In the genomic region with DNA sequence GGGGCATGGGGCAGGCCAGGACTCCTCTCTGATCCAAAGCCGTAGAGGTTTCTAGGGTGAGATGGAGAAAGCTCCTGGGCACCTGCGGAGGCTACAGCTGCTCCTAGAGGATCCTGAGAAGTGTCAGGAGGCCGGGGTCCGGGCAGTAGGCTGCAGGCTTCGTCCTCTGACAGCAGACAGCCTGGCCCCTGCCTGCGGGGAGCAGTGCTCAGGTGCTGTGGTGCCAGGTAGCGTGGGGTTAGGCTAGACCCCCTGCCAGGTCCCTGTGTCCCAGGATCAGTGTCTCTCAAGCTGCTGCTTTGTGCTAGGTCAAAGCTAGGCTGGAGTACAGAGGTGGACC, we compare ENCODE assay signal across 8 cellular contexts. TPM values are rescaled to one million over a fixed set of nuclear protein-coding genes. Genes with fewer than 3 reads are reported as not detected.
DNase-seq lines count a peak whose midpoint lies in the region; ATAC-seq and TF ChIP-seq lines count a peak whose summit lies in the region.

No MANE protein-coding gene starts in this region.

- H3K27me3 ChIP-seq in RWPE2 (ENCODE audit: insufficient read depth, poor library complexity, severe bottlenecking), result no peaks in the 10 kb centered on the region
- no peaks in the 10 kb centered on the region for H3K27me3 ChIP-seq in sigmoid colon

- TF ChIP-seq CTCF in GM12875 (IDR thresholded peaks at IDR 0.05; ENCODE audit: borderline replicate concordance, insufficient read depth, low read depth, low read length) (no peak), RWPE2 (IDR thresholded peaks at IDR 0.05; ENCODE audit: poor library complexity, severe bottlenecking) (no peak), epithelial cell of proximal tubule (conservative IDR thresholded peaks at IDR 0.05; ENCODE audit: low read depth, low read length) (no peak), sigmoid colon (IDR thresholded peaks at IDR 0.05) (no peak)

- TF ChIP-seq POLR2A in sigmoid colon (IDR thresholded peaks at IDR 0.05), result no peak

- TF ChIP-seq EP300 in sigmoid colon (IDR thresholded peaks at IDR 0.05), result no peak

- H3K9me3 ChIP-seq in RWPE2 (ENCODE audit: severe bottlenecking), result no peaks in the 10 kb centered on the region
- H3K9me3 ChIP-seq in sigmoid colon, result no peaks in the 10 kb centered on the region

- H3K36me3 ChIP-seq in RWPE2 (ENCODE audit: low read depth), result peaks cover 30% of the 10 kb centered on the region
- peaks cover 0 to 47% (median 31%) of the 10 kb centered on the region in 4 donors for H3K36me3 ChIP-seq in sigmoid colon

- H3K27ac ChIP-seq in RWPE2 (ENCODE audit: poor library complexity, severe bottlenecking) (peak overlapping the region; percentile 66), sigmoid colon (peak overlapping the region; percentile 91 to 97 (median 96))

- peaks cover 4% of the 10 kb centered on the region for H3K4me1 ChIP-seq in RWPE2 (ENCODE audit: insufficient read depth, poor library complexity, severe bottlenecking)
- peaks cover 0 to 51% (median 40%) of the 10 kb centered on the region in 4 donors for H3K4me1 ChIP-seq in sigmoid colon

- intact Hi-C loops in sigmoid colon (cut with DNase I), result loop anchor here (5.0 to 10.0 kb wide), 2 partner anchors 67 to 1090 kb away; partner anchors contain the start of genes JMJD8, MAPK8IP3 and STUB1

- WGBS in sigmoid colon, 2 donors, result 86 to 93% methylated on average over 7 of the region's 7 CpGs

- H3K4me3 ChIP-seq in GM12875 (ENCODE audit: low read depth, low read length) (peak overlapping the region; percentile 96), RWPE2 (ENCODE audit: severe bottlenecking) (peak overlapping the region; percentile 83), epithelial cell of proximal tubule (ENCODE audit: low read depth, low read length) (peak overlapping the region; percentile 85), sigmoid colon (peak overlapping the region in 2 of 4 donors; percentile 93)

- ATAC-seq in RWPE2 (ENCODE audit: low read depth), result no peak

- DNase-seq in RWPE2 (ENCODE audit: low spot score), result no peak
- no peak for DNase-seq in epithelial cell of proximal tubule (ENCODE audit: low read depth)
- DNase-seq in sigmoid colon, result no peak
- DNase-seq in islet precursor cell, result no peak
- DNase-seq in Kasumi-1 (lab: John Stamatoyannopoulos, UW), result no peak
- no peak for DNase-seq in NAMALWA (ENCODE audit: low spot score)
- no peak for DNase-seq in NCI-H1092 (lab: John Stamatoyannopoulos, UW)

RNA-seq across cellular contexts. Expression of gene MRPS34, which starts 1.5 kb away (rescaled TPM):
- total RNA-seq in epithelial cell of proximal tubule, result 167 and 227 TPM in 2 replicates
- total RNA-seq in sigmoid colon, result 100 to 1,000 TPM in 1 of 4 donors, 10 to 100 TPM in 3; 61.5 to 104 (median 71.1) TPM
- 100 to 1,000 TPM; 114 to 198 (median 129) TPM for polyA plus RNA-seq in sigmoid colon

RNA-seq across cellular contexts. Expression of gene EME2, which starts 1.8 kb away (rescaled TPM):
- total RNA-seq in epithelial cell of proximal tubule (7.5 and 14.0 TPM in 2 replicates), sigmoid colon (10 to 100 TPM in 1 of 4 donors, 1 to 10 TPM in 3; 4.3 to 10.5 (median 7.2) TPM)
- polyA plus RNA-seq in sigmoid colon, result 10 to 100 TPM in 1 of 3 donors, 1 to 10 TPM in 2; 1.8 to 17.1 (median 2.5) TPM

RNA-seq across cellular contexts. Expression of gene NME3, which starts 3.1 kb away (rescaled TPM):
- 50.5 and 63.2 TPM in 2 replicates for total RNA-seq in epithelial cell of proximal tubule
- 100 to 1,000 TPM in 3 of 4 donors, 10 to 100 TPM in 1; 79.8 to 152 (median 128) TPM for total RNA-seq in sigmoid colon
- 10 to 100 TPM; 32.4 to 87.8 (median 41.4) TPM for polyA plus RNA-seq in sigmoid colon

RNA-seq across cellular contexts. Expression of gene SPSB3, which starts 7.9 kb away (rescaled TPM):
- total RNA-seq in epithelial cell of proximal tubule (35.0 and 57.9 TPM in 2 replicates), sigmoid colon (10 to 100 TPM; 61.4 to 98.4 (median 78.9) TPM)
- 10 to 100 TPM; 34.4 to 59.5 (median 40.2) TPM for polyA plus RNA-seq in sigmoid colon

RNA-seq across cellular contexts. Expression of gene NUBP2, which starts 8.3 kb away (rescaled TPM):
- 111 and 138 TPM in 2 replicates for total RNA-seq in epithelial cell of proximal tubule
- total RNA-seq in sigmoid colon, result 100 to 1,000 TPM in 2 of 4 donors, 10 to 100 TPM in 2; 77.8 to 170 (median 98.1) TPM
- polyA plus RNA-seq in sigmoid colon, result 10 to 100 TPM; 53.5 to 69.1 (median 56.6) TPM
